In the genomic region with DNA sequence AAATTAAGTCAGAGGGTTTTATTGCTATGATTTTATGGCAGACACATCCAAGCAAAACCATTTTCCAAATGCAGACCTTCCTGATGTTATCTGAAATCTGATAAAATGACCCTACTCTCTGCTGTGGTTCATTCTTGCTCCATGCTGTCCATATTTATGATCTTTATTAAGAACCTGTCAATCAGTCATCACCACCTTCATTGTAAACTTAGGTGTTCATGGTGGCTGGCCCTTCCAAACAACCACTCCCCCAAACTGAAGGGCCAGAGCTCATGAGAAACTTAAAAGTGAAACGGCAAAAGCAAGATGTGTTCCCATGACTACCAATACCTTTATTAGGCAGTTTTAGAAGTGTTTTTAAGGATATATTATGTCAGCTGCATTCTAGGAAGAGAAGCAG, we compare ENCODE assay signal across 1 cellular context.
A peak's percentile ranks its signal among the peaks of the same experiment; 100 is the strongest.
TF ChIP-seq lines count a peak whose summit lies in the region.

No MANE protein-coding gene starts in this region.

TF ChIP-seq in K562, 482 proteins besides CTCF, POLR2A, EP300 and RAD21 (continued from another document):
- TF ChIP-seq, protein P1, sequence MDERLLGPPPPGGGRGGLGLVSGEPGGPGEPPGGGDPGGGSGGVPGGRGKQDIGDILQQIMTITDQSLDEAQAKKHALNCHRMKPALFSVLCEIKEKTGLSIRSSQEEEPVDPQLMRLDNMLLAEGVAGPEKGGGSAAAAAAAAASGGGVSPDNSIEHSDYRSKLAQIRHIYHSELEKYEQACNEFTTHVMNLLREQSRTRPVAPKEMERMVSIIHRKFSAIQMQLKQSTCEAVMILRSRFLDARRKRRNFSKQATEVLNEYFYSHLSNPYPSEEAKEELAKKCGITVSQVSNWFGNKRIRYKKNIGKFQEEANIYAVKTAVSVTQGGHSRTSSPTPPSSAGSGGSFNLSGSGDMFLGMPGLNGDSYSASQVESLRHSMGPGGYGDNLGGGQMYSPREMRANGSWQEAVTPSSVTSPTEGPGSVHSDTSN (CRISPR knock-in tag; IDR thresholded peaks at IDR 0.05; ENCODE audit: low read depth): no peak
- TF ChIP-seq, protein P1 (tag; conservative IDR thresholded peaks at IDR 0.05; ENCODE audit: low read depth): 0 out of 2 replicates have a peak, but pooled peaks have one; percentile 13
- peak; percentile 44 for TF ChIP-seq RFX1 (IDR thresholded peaks at IDR 0.05)
- no peak for TF ChIP-seq ZNF124 (CRISPR knock-in tag; IDR thresholded peaks at IDR 0.05)
- no peak for TF ChIP-seq CREB5 (CRISPR knock-in tag; IDR thresholded peaks at IDR 0.05)
- no peak for TF ChIP-seq ZNF507 (tag; conservative IDR thresholded peaks at IDR 0.05)
- TF ChIP-seq KLF10 (CRISPR knock-in tag; IDR thresholded peaks at IDR 0.05): no peak
- TF ChIP-seq ZNF512 (tag; IDR thresholded peaks at IDR 0.05): no peak
